In genomic region chr17:44948315-44948795, GRCh38 we compare ENCODE assay signal across 8 cellular contexts. TPM values are rescaled to one million over a fixed set of nuclear protein-coding genes. Genes with fewer than 3 reads are reported as not detected.
DNase-seq lines count a peak whose midpoint lies in the region; ATAC-seq and TF ChIP-seq lines count a peak whose summit lies in the region.

No MANE protein-coding gene starts in this region.

- H2AFZ ChIP-seq in GM23338, result peak overlapping the region; percentile 82; the same call in 1 of the 2 replicates

- DNase-seq in GM23338 (ENCODE audit: low spot score) (no peak), glutamatergic neuron (no peak)

- H3K4me3 Mint-ChIP-seq in GM23338 (peak overlapping the region; percentile 97), glutamatergic neuron (ENCODE audit: unreplicated experiment) (peak overlapping the region; percentile 95)

- peaks cover 41% of the 10 kb centered on the region for H3K79me2 ChIP-seq in GM23338 (replicated peaks; ENCODE audit: insufficient read depth)

- H3F3A ChIP-seq in GM23338 (replicated peaks; ENCODE audit: low read depth), result 0 out of 2 replicates have a peak, but pooled peaks cover 5% of the 10 kb centered on the region

- H3K36me3 ChIP-seq in GM23338 (ENCODE audit: insufficient read depth), result peaks cover 8% of the 10 kb centered on the region
- no peaks in the 10 kb centered on the region for H3K36me3 ChIP-seq in skeletal muscle tissue (ENCODE audit: control insufficient read depth in 3 of 3, insufficient read depth in 3 of 3, low read length in 3 of 3)

- H3K27me3 Mint-ChIP-seq in GM23338 (ENCODE audit: insufficient read depth, low read depth, poor library complexity) (peaks cover 5% of the 10 kb centered on the region), glutamatergic neuron (ENCODE audit: unreplicated experiment) (no peaks in the 10 kb centered on the region)

- H3K4me2 ChIP-seq in GM23338, result peak overlapping the region; percentile 91

- H3K4me1 Mint-ChIP-seq in GM23338, result peaks cover 12% of the 10 kb centered on the region
- H3K4me1 Mint-ChIP-seq in glutamatergic neuron (ENCODE audit: low read depth, unreplicated experiment), result no peaks in the 10 kb centered on the region

- peak overlapping the region; percentile 97 for H3K4me3 ChIP-seq in GM23338
- H3K4me3 ChIP-seq in skeletal muscle tissue (ENCODE audit: low read length in 3 of 3), result peak overlapping the region; percentile 82 to 95 (median 91)

- H3K4me1 ChIP-seq in GM23338 (ENCODE audit: insufficient read depth) (peaks cover 11% of the 10 kb centered on the region), skeletal muscle tissue (ENCODE audit: control insufficient read depth in 3 of 3, insufficient read depth in 3 of 3, low read length in 3 of 3) (peaks cover 11 to 13% (median 12%) of the 10 kb centered on the region in 3 donors)

- no peaks in the 10 kb centered on the region for H3K9me3 ChIP-seq in skeletal muscle tissue (ENCODE audit: control insufficient read depth in 3 of 3, low read length in 3 of 3)

- peak overlapping the region in 2 of 3 donors; percentile 78 to 84 for H3K9ac ChIP-seq in skeletal muscle tissue (ENCODE audit: low read depth in 1 of 3, low read length in 3 of 3)

- H3K27ac ChIP-seq in GM23338 (ENCODE audit: low read depth), result no peak overlapping the region
- peak overlapping the region; percentile 71 for H3K27ac ChIP-seq in VCaP
- no peak overlapping the region for H3K27ac ChIP-seq in skeletal muscle tissue (ENCODE audit: low read depth, low read length)

- ATAC-seq in GM23338, result no peak
- ATAC-seq in GM19351 (IDR thresholded peaks at IDR 0.05; ENCODE audit: unreplicated experiment), result no peak
- no peak for ATAC-seq in HG02623 (IDR thresholded peaks at IDR 0.05; ENCODE audit: unreplicated experiment)
- no peak for ATAC-seq in HG03175 (IDR thresholded peaks at IDR 0.05; ENCODE audit: unreplicated experiment)
- ATAC-seq in HG03571 (IDR thresholded peaks at IDR 0.05; ENCODE audit: unreplicated experiment), result no peak

- peaks cover 19% of the 10 kb centered on the region for H4K20me1 ChIP-seq in GM23338 (replicated peaks; ENCODE audit: insufficient read depth)

- H3K9me2 ChIP-seq in GM23338 (ENCODE audit: insufficient read depth), result no peaks in the 10 kb centered on the region

- no peaks in the 10 kb centered on the region for H3K9me3 Mint-ChIP-seq in GM23338
- H3K9me3 Mint-ChIP-seq in glutamatergic neuron (ENCODE audit: unreplicated experiment), result no peaks in the 10 kb centered on the region

- H3K27me3 ChIP-seq in GM23338 (ENCODE audit: insufficient read depth) (no peaks in the 10 kb centered on the region; the same call in 1 of the 2 replicates), skeletal muscle tissue (ENCODE audit: control insufficient read depth in 3 of 3, insufficient read depth in 3 of 3, low read length in 3 of 3) (peaks cover 0 to 6% (median 0%) of the 10 kb centered on the region in 3 donors)

- no peak for TF ChIP-seq CTCF in GM23338 (conservative IDR thresholded peaks at IDR 0.05; ENCODE audit: low read depth in 2 of 2)
- no peak for TF ChIP-seq CTCF in VCaP (conservative IDR thresholded peaks at IDR 0.05)
- no peak for TF ChIP-seq CTCF in glutamatergic neuron (IDR thresholded peaks at IDR 0.05; ENCODE audit: partially characterized antibody, unreplicated experiment)

- H3K27ac Mint-ChIP-seq in GM23338 (no peak overlapping the region; the same call in 1 of the 2 replicates), glutamatergic neuron (ENCODE audit: unreplicated experiment) (peak overlapping the region; percentile 28)

- H3K36me3 Mint-ChIP-seq in GM23338 (ENCODE audit: low read depth) (peaks cover 24% of the 10 kb centered on the region), glutamatergic neuron (ENCODE audit: unreplicated experiment) (no peaks in the 10 kb centered on the region)

TF ChIP-seq in GM23338, 12 proteins besides CTCF, POLR2A, EP300 and RAD21 (continues in another document):
- TF ChIP-seq CREB1 (CRISPR knock-in tag; IDR thresholded peaks at IDR 0.05; ENCODE audit: low read depth) (no peak), ETS1 (IDR thresholded peaks at IDR 0.05) (no peak), NANOG (IDR thresholded peaks at IDR 0.05; ENCODE audit: borderline replicate concordance) (no peak), ZNF114 (CRISPR knock-in tag; IDR thresholded peaks at IDR 0.05) (no peak), ZNF462 (CRISPR knock-in tag; IDR thresholded peaks at IDR 0.05) (no peak), STAT1 (IDR thresholded peaks at IDR 0.05; ENCODE audit: unreplicated experiment) (no peak)

RNA-seq across cellular contexts. Expression of gene KIF18B, which starts 0.8 kb away (rescaled TPM):
- total RNA-seq in GM23338 (2014; rRNA removed; shearing (Covaris generic)), result 27.1 and 28.4 TPM in 2 replicates
- polyA plus RNA-seq in GM23338 (2016; fragmentation: Nextera tagmentation; extraction: Ambion mirVana), result 13.5 and 14.1 TPM in 2 replicates
- total RNA-seq in glutamatergic neuron (ENCODE audit: unreplicated experiment) (7.4 TPM), skeletal muscle tissue (1.0 TPM)

RNA-seq across cellular contexts. Expression of gene C1QL1, which starts 19.7 kb away (rescaled TPM):
- total RNA-seq in GM23338 (2014; rRNA removed; shearing (Covaris generic)), result 4.9 and 14.4 TPM in 2 replicates
- 4.3 and 6.8 TPM in 2 replicates for polyA plus RNA-seq in GM23338 (2016; fragmentation: Nextera tagmentation; extraction: Ambion mirVana)
- total RNA-seq in glutamatergic neuron (ENCODE audit: unreplicated experiment), result 14.6 TPM
- total RNA-seq in skeletal muscle tissue, result 1.0 TPM

RNA-seq across cellular contexts. Expression of gene GFAP, which starts 33.1 kb away (rescaled TPM):
- total RNA-seq in GM23338 (2014; rRNA removed; shearing (Covaris generic)), result 4.0 and 5.1 TPM in 2 replicates
- 0.15 and 0.73 TPM in 2 replicates for polyA plus RNA-seq in GM23338 (2016; fragmentation: Nextera tagmentation; extraction: Ambion mirVana)
- total RNA-seq in glutamatergic neuron (ENCODE audit: unreplicated experiment), result not detected
- 2.1 TPM for total RNA-seq in skeletal muscle tissue

RNA-seq across cellular contexts. Expression of gene EFTUD2, which starts 49.1 kb away (rescaled TPM):
- 196 and 203 TPM in 2 replicates for total RNA-seq in GM23338 (2014; rRNA removed; shearing (Covaris generic))
- 52.5 and 61.6 TPM in 2 replicates for polyA plus RNA-seq in GM23338 (2016; fragmentation: Nextera tagmentation; extraction: Ambion mirVana)
- 102 TPM for total RNA-seq in glutamatergic neuron (ENCODE audit: unreplicated experiment)
- total RNA-seq in skeletal muscle tissue, result 79.3 TPM
